1 cellular context compared by ENCODE assay signal in genomic region chr3:171183042-171183441, GRCh38.
TF ChIP-seq lines count a peak whose summit lies in the region.

No MANE protein-coding gene starts in this region.

TF ChIP-seq in K562, 482 proteins besides CTCF, POLR2A, EP300 and RAD21 (continued from another document and continues in another):
- TF ChIP-seq ZNF318 (IDR thresholded peaks at IDR 0.05; ENCODE audit: borderline replicate concordance in 1 of 2, low read depth in 1 of 2) (0 out of 4 replicates have a peak, but pooled peaks of 1 of the 2 experiments have one; percentile 69), PHB2 (IDR thresholded peaks at IDR 0.05; ENCODE audit: low read depth) (peak; percentile 58; the same call in 1 of the 2 replicates), OTX1 (CRISPR knock-in tag; IDR thresholded peaks at IDR 0.05) (no peak), GTF2F1 (IDR thresholded peaks at IDR 0.05; ENCODE audit: low read depth, low read length) (no peak), RNF219 (CRISPR knock-in tag; IDR thresholded peaks at IDR 0.05) (peak; percentile 27; the same call in 1 of the 2 replicates), SOX6 (IDR thresholded peaks at IDR 0.05) (peak; percentile 95), SMARCC2 (IDR thresholded peaks at IDR 0.05; ENCODE audit: low read depth) (peak; percentile 74), KDM1A (IDR thresholded peaks at IDR 0.05) (peak; percentile 71 to 79; a peak in 3 of 4 replicates), TBL1XR1 (IDR thresholded peaks at IDR 0.05; ENCODE audit: low read length in 2 of 2) (peak; percentile 64 to 79; a peak in 2 of 4 replicates), JUN (IDR thresholded peaks at IDR 0.05; ENCODE audit: borderline replicate concordance, low read depth, low read length) (0 out of 2 replicates have a peak, but pooled peaks have one; percentile 36), JUN (CRISPR knock-in tag; IDR thresholded peaks at IDR 0.05; ENCODE audit: borderline replicate concordance) (no peak), DMBX1 (CRISPR knock-in tag; IDR thresholded peaks at IDR 0.05; ENCODE audit: borderline replicate concordance) (peak; percentile 66; the same call in 1 of the 2 replicates), TCF3 (CRISPR knock-in tag; IDR thresholded peaks at IDR 0.05) (peak; percentile 96), ZBTB11 (CRISPR knock-in tag; IDR thresholded peaks at IDR 0.05) (peak in 1 of 3 experiments; percentile 59; a peak in 1 of 6 replicates), NCOA2 (IDR thresholded peaks at IDR 0.05; ENCODE audit: partially characterized antibody in 2 of 2) (peak in 1 of 2 experiments; percentile 8), DACH1 (IDR thresholded peaks at IDR 0.05; ENCODE audit: partially characterized antibody) (peak; percentile 98), RCOR1 (IDR thresholded peaks at IDR 0.05; ENCODE audit: borderline replicate concordance in 1 of 2, low read depth in 2 of 2, low read length in 2 of 2) (peak in 1 of 2 experiments; percentile 83; a peak in 2 of 4 replicates), SAFB2 (IDR thresholded peaks at IDR 0.05; ENCODE audit: borderline replicate concordance, low read depth, low read length, severe bottlenecking) (no peak), ETV1 (tag; conservative IDR thresholded peaks at IDR 0.05; ENCODE audit: low read depth) (peak; percentile 93), CBX5 (IDR thresholded peaks at IDR 0.05; ENCODE audit: borderline replicate concordance, low read depth) (no peak), EGR1 (conservative IDR thresholded peaks at IDR 0.05) (peak; percentile 42; the same call in 1 of the 2 replicates), PML (IDR thresholded peaks at IDR 0.05; ENCODE audit: low read length) (peak; percentile 88), NR2C2 (CRISPR knock-in tag; IDR thresholded peaks at IDR 0.05) (no peak), NR2C2 (tag; IDR thresholded peaks at IDR 0.05) (peak; percentile 31; the same call in 1 of the 2 replicates), ZNF551 (CRISPR knock-in tag; IDR thresholded peaks at IDR 0.05) (no peak), TEAD4 (IDR thresholded peaks at IDR 0.05; ENCODE audit: low read length) (peak; percentile 95), TEAD4 (CRISPR knock-in tag; IDR thresholded peaks at IDR 0.05; ENCODE audit: borderline replicate concordance) (no peak), GATA2 (CRISPR knock-in tag; IDR thresholded peaks at IDR 0.05) (peak; percentile 88), STAT5A (IDR thresholded peaks at IDR 0.05; ENCODE audit: borderline replicate concordance, low read length) (peak; percentile 83), HCFC1 (IDR thresholded peaks at IDR 0.05; ENCODE audit: low read depth, low read length) (no peak), MAFF (IDR thresholded peaks at IDR 0.05; ENCODE audit: low read length) (no peak), PYGO2 (tag; IDR thresholded peaks at IDR 0.05) (peak; percentile 31; the same call in 1 of the 2 replicates), RAD51 (IDR thresholded peaks at IDR 0.05; ENCODE audit: borderline replicate concordance, low read depth) (peak; percentile 61; the same call in 1 of the 2 replicates), ZC3H4 (CRISPR knock-in tag; IDR thresholded peaks at IDR 0.05; ENCODE audit: borderline replicate concordance) (no peak), MYNN (IDR thresholded peaks at IDR 0.05) (peak; percentile 60; the same call in 1 of the 2 replicates), MYNN (CRISPR knock-in tag; IDR thresholded peaks at IDR 0.05) (no peak), CBX8 (IDR thresholded peaks at IDR 0.05; ENCODE audit: borderline replicate concordance, extremely low read depth, low read depth, low read length, poor library complexity, severe bottlenecking) (no peak), RNF2 (IDR thresholded peaks at IDR 0.05) (peak; percentile 58; the same call in 1 of the 2 replicates), MEIS2 (IDR thresholded peaks at IDR 0.05; ENCODE audit: partially characterized antibody) (peak; percentile 88), PRPF4 (IDR thresholded peaks at IDR 0.05; ENCODE audit: insufficient read depth, low read depth, low read length, poor library complexity, severe bottlenecking) (no peak), KLF16 (IDR thresholded peaks at IDR 0.05) (peak; percentile 88), DPF2 (IDR thresholded peaks at IDR 0.05) (peak; percentile 94), CREB1 (IDR thresholded peaks at IDR 0.05) (peak; percentile 40; the same call in 1 of the 2 replicates), CREB1 (CRISPR knock-in tag; IDR thresholded peaks at IDR 0.05) (no peak), RERE (CRISPR knock-in tag; IDR thresholded peaks at IDR 0.05; ENCODE audit: borderline replicate concordance) (no peak), BHLHE40 (IDR thresholded peaks at IDR 0.05; ENCODE audit: low read length) (peak; percentile 91), ZNF384 (IDR thresholded peaks at IDR 0.05; ENCODE audit: low read depth, low read length) (no peak)
